1 cellular context compared by ENCODE assay signal in the genomic region with DNA sequence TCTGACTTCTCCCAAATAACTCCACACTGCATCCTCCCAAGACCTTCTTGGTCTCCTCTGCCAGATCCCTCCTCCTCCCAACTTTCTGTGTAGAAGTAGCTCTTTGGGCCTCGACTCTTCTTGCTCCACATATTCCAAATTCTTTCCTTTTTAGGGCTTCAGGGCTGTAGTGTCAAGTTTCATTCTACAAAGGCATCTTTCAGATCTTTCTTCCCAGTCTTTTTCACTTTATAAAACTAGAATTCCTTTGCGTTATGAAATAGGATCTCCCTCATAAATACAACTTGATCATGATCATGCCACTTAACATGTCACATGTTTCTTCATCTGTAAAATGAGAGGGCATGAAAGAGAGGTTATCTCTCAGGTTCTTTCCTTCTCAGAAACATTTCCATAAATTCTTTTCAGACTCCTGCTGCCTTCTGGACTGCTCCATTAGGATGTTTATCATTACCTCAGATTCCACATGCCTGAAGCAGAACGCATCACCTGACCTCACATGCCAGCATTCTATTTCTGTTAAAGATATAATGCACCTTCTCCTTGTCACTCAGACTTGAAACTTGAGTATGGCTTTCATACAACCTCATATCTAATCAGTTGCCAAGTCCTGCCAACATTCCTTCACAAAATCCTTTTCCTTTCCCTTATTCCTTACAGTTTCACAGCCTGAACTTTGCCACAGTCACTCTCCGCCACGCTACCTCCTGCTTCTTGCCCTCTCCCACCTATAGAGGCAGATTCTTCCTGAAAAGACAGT.
TF ChIP-seq lines count a peak whose summit lies in the region.

No MANE protein-coding gene starts in this region.

TF ChIP-seq in H1, 55 proteins besides CTCF, POLR2A, EP300 and RAD21:
- TF ChIP-seq TEAD4 (IDR thresholded peaks at IDR 0.05; ENCODE audit: low read depth, low read length) (peak; percentile 78; the same call in 1 of the 2 replicates), POLR2AphosphoS5 (IDR thresholded peaks at IDR 0.05; ENCODE audit: low read depth, low read length) (peak; percentile 76), SRF (IDR thresholded peaks at IDR 0.05; ENCODE audit: low read depth, low read length) (0 out of 2 replicates have a peak, but pooled peaks have one; percentile 32), HDAC2 (IDR thresholded peaks at IDR 0.05; ENCODE audit: borderline replicate concordance in 1 of 2, low read depth in 2 of 2, low read length in 2 of 2) (0 out of 4 replicates have a peak, but pooled peaks of 1 of the 2 experiments have one; percentile 11), CHD2 (IDR thresholded peaks at IDR 0.05; ENCODE audit: low read length) (no peak), ASH2L (IDR thresholded peaks at IDR 0.05; ENCODE audit: low read length) (peak; percentile 46)
